Comparison of ENCODE assay signal across 1 cellular context in the genomic region with DNA sequence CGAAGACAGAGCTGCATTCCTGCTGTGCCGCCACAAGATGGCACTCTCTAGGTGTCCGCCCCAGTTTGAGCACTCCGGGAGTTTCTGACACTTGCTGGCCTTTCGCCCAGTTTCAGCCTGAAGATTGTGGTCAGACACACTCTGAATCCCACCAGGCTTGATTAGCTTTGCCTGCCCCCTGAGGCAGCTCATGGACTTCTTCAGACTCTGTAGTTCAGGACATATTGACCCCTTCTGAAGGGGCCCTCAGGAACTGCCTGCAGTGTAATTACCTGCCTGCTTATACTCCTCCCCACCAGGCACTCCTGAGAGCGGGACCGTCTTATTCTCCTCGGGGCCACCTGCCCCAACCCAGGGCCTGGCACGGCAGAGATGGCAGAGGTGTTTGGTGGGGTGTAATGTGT.
TF ChIP-seq lines count a peak whose summit lies in the region.

No MANE protein-coding gene starts in this region.

TF ChIP-seq in HepG2, 621 proteins besides CTCF, POLR2A, EP300 and RAD21 (continued from another document):
- TF ChIP-seq, protein P1, sequence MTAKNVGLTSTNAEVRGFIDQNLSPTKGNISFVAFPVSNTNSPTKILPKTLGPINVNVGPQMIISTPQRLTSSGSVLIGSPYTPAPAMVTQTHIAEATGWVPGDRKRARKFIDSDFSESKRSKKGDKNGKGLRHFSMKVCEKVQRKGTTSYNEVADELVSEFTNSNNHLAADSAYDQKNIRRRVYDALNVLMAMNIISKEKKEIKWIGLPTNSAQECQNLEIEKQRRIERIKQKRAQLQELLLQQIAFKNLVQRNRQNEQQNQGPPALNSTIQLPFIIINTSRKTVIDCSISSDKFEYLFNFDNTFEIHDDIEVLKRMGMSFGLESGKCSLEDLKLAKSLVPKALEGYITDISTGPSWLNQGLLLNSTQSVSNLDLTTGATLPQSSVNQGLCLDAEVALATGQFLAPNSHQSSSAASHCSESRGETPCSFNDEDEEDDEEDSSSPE (CRISPR knock-in tag; IDR thresholded peaks at IDR 0.05): no peak
- TF ChIP-seq ZNF557 (CRISPR knock-in tag; IDR thresholded peaks at IDR 0.05) (no peak), MIER3 (CRISPR knock-in tag; IDR thresholded peaks at IDR 0.05; ENCODE audit: borderline replicate concordance) (no peak), ZBTB8A (CRISPR knock-in tag; IDR thresholded peaks at IDR 0.05; ENCODE audit: borderline replicate concordance, low read depth) (no peak), ZSCAN29 (CRISPR knock-in tag; conservative IDR thresholded peaks at IDR 0.05) (no peak), KDM2A (CRISPR knock-in tag; IDR thresholded peaks at IDR 0.05; ENCODE audit: borderline replicate concordance, low read depth) (peak; percentile 30; the same call in 1 of the 2 replicates), RORA (CRISPR knock-in tag; IDR thresholded peaks at IDR 0.05) (no peak), TEAD3 (CRISPR knock-in tag; optimal IDR thresholded peaks at IDR 0.05; ENCODE audit: borderline replicate concordance) (peak; percentile 73), ZNF501 (CRISPR knock-in tag; IDR thresholded peaks at IDR 0.05) (0 out of 2 replicates have a peak, but pooled peaks have one; percentile 22), ZNF280B (CRISPR knock-in tag; IDR thresholded peaks at IDR 0.05; ENCODE audit: borderline replicate concordance) (no peak), FOXA3 (CRISPR knock-in tag; IDR thresholded peaks at IDR 0.05) (no peak), RXRB (CRISPR knock-in tag; IDR thresholded peaks at IDR 0.05; ENCODE audit: borderline replicate concordance) (peak; percentile 67; the same call in 1 of the 2 replicates), FOXJ3 (CRISPR knock-in tag; IDR thresholded peaks at IDR 0.05; ENCODE audit: borderline replicate concordance) (no peak), ZNF674 (CRISPR knock-in tag; IDR thresholded peaks at IDR 0.05; ENCODE audit: low read depth) (no peak), NFKBIZ (CRISPR knock-in tag; IDR thresholded peaks at IDR 0.05) (no peak), CBX1 (IDR thresholded peaks at IDR 0.05; ENCODE audit: low read depth) (no peak), AHR (CRISPR knock-in tag; IDR thresholded peaks at IDR 0.05) (no peak), ZNF574 (CRISPR knock-in tag; IDR thresholded peaks at IDR 0.05) (0 out of 2 replicates have a peak, but pooled peaks have one; percentile 16), ZSCAN31 (CRISPR knock-in tag; IDR thresholded peaks at IDR 0.05; ENCODE audit: low read depth) (no peak), FUBP1 (CRISPR knock-in tag; IDR thresholded peaks at IDR 0.05; ENCODE audit: borderline replicate concordance) (no peak), ATF2 (CRISPR knock-in tag; IDR thresholded peaks at IDR 0.05) (0 out of 2 replicates have a peak, but pooled peaks have one; percentile 15), HNRNPK (IDR thresholded peaks at IDR 0.05; ENCODE audit: low read depth, low read length, poor library complexity, severe bottlenecking) (no peak), ZNF614 (CRISPR knock-in tag; IDR thresholded peaks at IDR 0.05; ENCODE audit: borderline replicate concordance) (0 out of 2 replicates have a peak, but pooled peaks have one; percentile 17), PLRG1 (conservative IDR thresholded peaks at IDR 0.05) (no peak), ATM (IDR thresholded peaks at IDR 0.05; ENCODE audit: borderline replicate concordance) (no peak), DNMT3B (CRISPR knock-in tag; conservative IDR thresholded peaks at IDR 0.05) (no peak), SMC3 (IDR thresholded peaks at IDR 0.05; ENCODE audit: low read length) (peak; percentile 83), CREM (IDR thresholded peaks at IDR 0.05) (no peak), CREM (CRISPR knock-in tag; IDR thresholded peaks at IDR 0.05) (no peak), RXRA (CRISPR knock-in tag; IDR thresholded peaks at IDR 0.05) (0 out of 2 replicates have a peak, but pooled peaks have one; percentile 22), SRSF1 (optimal IDR thresholded peaks at IDR 0.05; ENCODE audit: low read depth, low read length) (no peak), HOXA3 (CRISPR knock-in tag; IDR thresholded peaks at IDR 0.05) (no peak), ZC3H13 (CRISPR knock-in tag; IDR thresholded peaks at IDR 0.05) (no peak), TCF7 (IDR thresholded peaks at IDR 0.05; ENCODE audit: low read depth) (no peak), HNRNPLL (IDR thresholded peaks at IDR 0.05; ENCODE audit: low read depth, low read length, poor library complexity, severe bottlenecking) (no peak), XRCC5 (optimal IDR thresholded peaks at IDR 0.05; ENCODE audit: low read length) (peak; percentile 77)
- TF ChIP-seq, protein P2, sequence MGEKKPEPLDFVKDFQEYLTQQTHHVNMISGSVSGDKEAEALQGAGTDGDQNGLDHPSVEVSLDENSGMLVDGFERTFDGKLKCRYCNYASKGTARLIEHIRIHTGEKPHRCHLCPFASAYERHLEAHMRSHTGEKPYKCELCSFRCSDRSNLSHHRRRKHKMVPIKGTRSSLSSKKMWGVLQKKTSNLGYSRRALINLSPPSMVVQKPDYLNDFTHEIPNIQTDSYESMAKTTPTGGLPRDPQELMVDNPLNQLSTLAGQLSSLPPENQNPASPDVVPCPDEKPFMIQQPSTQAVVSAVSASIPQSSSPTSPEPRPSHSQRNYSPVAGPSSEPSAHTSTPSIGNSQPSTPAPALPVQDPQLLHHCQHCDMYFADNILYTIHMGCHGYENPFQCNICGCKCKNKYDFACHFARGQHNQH (CRISPR knock-in tag; IDR thresholded peaks at IDR 0.05): no peak
- TF ChIP-seq, protein P3, sequence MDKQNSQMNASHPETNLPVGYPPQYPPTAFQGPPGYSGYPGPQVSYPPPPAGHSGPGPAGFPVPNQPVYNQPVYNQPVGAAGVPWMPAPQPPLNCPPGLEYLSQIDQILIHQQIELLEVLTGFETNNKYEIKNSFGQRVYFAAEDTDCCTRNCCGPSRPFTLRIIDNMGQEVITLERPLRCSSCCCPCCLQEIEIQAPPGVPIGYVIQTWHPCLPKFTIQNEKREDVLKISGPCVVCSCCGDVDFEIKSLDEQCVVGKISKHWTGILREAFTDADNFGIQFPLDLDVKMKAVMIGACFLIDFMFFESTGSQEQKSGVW (CRISPR knock-in tag; IDR thresholded peaks at IDR 0.05; ENCODE audit: borderline replicate concordance): no peak
- TF ChIP-seq, protein P4, sequence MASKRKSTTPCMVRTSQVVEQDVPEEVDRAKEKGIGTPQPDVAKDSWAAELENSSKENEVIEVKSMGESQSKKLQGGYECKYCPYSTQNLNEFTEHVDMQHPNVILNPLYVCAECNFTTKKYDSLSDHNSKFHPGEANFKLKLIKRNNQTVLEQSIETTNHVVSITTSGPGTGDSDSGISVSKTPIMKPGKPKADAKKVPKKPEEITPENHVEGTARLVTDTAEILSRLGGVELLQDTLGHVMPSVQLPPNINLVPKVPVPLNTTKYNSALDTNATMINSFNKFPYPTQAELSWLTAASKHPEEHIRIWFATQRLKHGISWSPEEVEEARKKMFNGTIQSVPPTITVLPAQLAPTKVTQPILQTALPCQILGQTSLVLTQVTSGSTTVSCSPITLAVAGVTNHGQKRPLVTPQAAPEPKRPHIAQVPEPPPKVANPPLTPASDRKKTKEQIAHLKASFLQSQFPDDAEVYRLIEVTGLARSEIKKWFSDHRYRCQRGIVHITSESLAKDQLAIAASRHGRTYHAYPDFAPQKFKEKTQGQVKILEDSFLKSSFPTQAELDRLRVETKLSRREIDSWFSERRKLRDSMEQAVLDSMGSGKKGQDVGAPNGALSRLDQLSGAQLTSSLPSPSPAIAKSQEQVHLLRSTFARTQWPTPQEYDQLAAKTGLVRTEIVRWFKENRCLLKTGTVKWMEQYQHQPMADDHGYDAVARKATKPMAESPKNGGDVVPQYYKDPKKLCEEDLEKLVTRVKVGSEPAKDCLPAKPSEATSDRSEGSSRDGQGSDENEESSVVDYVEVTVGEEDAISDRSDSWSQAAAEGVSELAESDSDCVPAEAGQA (IDR thresholded peaks at IDR 0.05; ENCODE audit: low read depth): no peak
- TF ChIP-seq, protein P4 (CRISPR knock-in tag; IDR thresholded peaks at IDR 0.05; ENCODE audit: borderline replicate concordance): no peak
